Comparison of ENCODE assay signal across 13 cellular contexts in the genomic region with DNA sequence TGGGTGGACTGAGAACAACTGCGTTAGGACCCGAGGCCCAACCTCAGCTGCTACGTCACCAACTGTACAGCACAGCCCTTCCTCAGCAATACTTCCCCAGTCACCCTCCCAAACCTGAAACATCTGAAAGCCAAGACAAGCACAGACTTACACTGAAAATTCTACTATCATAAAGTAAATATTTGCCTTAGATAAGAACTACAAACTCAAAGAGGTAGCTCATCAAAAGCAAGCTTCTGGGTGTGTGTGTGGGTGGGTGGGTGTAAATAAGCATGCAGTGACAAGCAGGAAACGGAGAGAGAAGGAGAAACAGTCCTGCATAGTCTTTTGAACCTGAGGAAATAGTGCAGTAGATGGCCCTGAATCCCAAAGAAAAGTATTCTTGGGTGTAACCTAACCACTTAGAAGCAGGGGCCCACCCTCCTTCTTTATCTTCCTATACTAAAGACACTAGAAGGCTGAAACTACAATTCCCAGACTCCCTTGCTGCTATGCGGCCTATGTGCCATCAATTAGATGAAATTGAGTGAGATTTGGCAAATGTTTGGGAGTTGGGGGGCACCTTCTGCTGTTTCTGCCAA. TPM values are rescaled to one million over a fixed set of nuclear protein-coding genes. Genes with fewer than 3 reads are reported as not detected.
DNase-seq lines count a peak whose midpoint lies in the region; TF ChIP-seq lines count a peak whose summit lies in the region.
"Had no signal": no experiment of that assay in that cellular context is flagged by ENCODE, and none has a peak within 500 bp of the region (broad histone marks: within the 10 kb centered on the region; RNA-seq: fewer than 3 reads in every experiment).

No MANE protein-coding gene starts in this region.

- H3K9me3 ChIP-seq in Caco-2 (no peaks in the 10 kb centered on the region), testis (no peaks in the 10 kb centered on the region)
- H3K9me3 ChIP-seq: SJSA1 had no signal

- intact Hi-C loops in Caco-2 (cut with micrococcal nuclease; ENCODE audit: unreplicated experiment) (loop anchor here (1.0 to 5.0 kb wide), 7 partner anchors 18 to 1569 kb away; partner anchors contain the start of genes ASNS and SEM1), testis (cut with DNase I; ENCODE audit: low total_unique reads) (no loop called here)

- H3K27me3 ChIP-seq in Caco-2 (replicated peaks; ENCODE audit: control insufficient read depth, insufficient read depth, low read length) (no peaks in the 10 kb centered on the region), brain microvascular endothelial cell (replicated peaks) (no peaks in the 10 kb centered on the region), testis (no peaks in the 10 kb centered on the region)
- H3K27me3 ChIP-seq: SJSA1 had no signal

- CTCF ChIA-PET in Caco-2 (lab: Charles Lee): interaction anchor here (0.7 to 1.0 kb wide), 2 partner anchors 40 to 134 kb away, joined by 3 read pairs; no protein-coding TSS in a partner anchor

- peaks cover 40% of the 10 kb centered on the region for H3K4me1 Mint-ChIP-seq in Caco-2 (ENCODE audit: low read depth, unreplicated experiment)

- BruUV-seq in Caco-2 (replicated peaks; lab: Mats Ljungman, UMichigan): no TSS peak

- no peak for TF ChIP-seq POLR2A in testis (IDR thresholded peaks at IDR 0.05)

- H3K4me3 ChIP-seq in Caco-2 (ENCODE audit: low read depth, low read length) (no peak overlapping the region), LNCaP clone FGC (ENCODE audit: low read depth, low read length) (no peak overlapping the region), brain microvascular endothelial cell (ENCODE audit: low read depth, low read length) (no peak overlapping the region), testis (no peak overlapping the region)
- H3K4me3 ChIP-seq: SJSA1 had no signal

- no peaks in the 10 kb centered on the region for H3K27me3 Mint-ChIP-seq in Caco-2 (ENCODE audit: insufficient read depth, unreplicated experiment)
- H3K27me3 Mint-ChIP-seq: central memory CD8-positive, alpha-beta T cell; naive B cell had no signal

- DNase-seq in Caco-2: peak; percentile 89 to 95
- peak; percentile 54 for DNase-seq in LNCaP clone FGC (ENCODE audit: low read depth)
- peak; percentile 94 for DNase-seq in brain microvascular endothelial cell
- peak; percentile 71 for DNase-seq in mucosa of gallbladder (ENCODE audit: low spot score)
- DNase-seq in testis: no peak
- no peak for DNase-seq in superior temporal gyrus (ENCODE audit: extremely low spot score)
- no peak for DNase-seq in NCI-H2107 treated with DMSO at 0.1 percent for 48 hours (lab: John Stamatoyannopoulos, UW; ENCODE audit: unreplicated experiment)
- no peak for DNase-seq in stimulated activated CD8-positive, alpha-beta memory T cell treated with anti-CD3 and anti-CD28 coated beads, Interleukin-4, amount 100 ng/mL, for 48 hours
- DNase-seq: naive B cell; NCI-H2029; stimulated activated CD4-positive, alpha-beta T cell treated with anti-CD3 and anti-CD28 coated beads, Interleukin-4, amount 100 ng/mL, for 1 hour had no signal

- H3K4me3 Mint-ChIP-seq in Caco-2 (ENCODE audit: unreplicated experiment): peak overlapping the region; percentile 40
- H3K4me3 Mint-ChIP-seq: central memory CD8-positive, alpha-beta T cell; naive B cell had no signal

- peaks cover 13% of the 10 kb centered on the region for H3K36me3 Mint-ChIP-seq in Caco-2 (ENCODE audit: insufficient read depth, unreplicated experiment)

- H3K4me1 ChIP-seq in Caco-2: peaks cover 64% of the 10 kb centered on the region
- no peaks in the 10 kb centered on the region for H3K4me1 ChIP-seq in testis

- no peaks in the 10 kb centered on the region; the same call in 1 of the 2 replicates for H3K36me3 ChIP-seq in Caco-2 (ENCODE audit: control insufficient read depth, insufficient read depth, low read length)
- no peaks in the 10 kb centered on the region for H3K36me3 ChIP-seq in brain microvascular endothelial cell (replicated peaks)
- no peaks in the 10 kb centered on the region for H3K36me3 ChIP-seq in testis (ENCODE audit: low read depth, missing control alignments)
- H3K36me3 ChIP-seq: SJSA1 had no signal

- in situ Hi-C loops in brain microvascular endothelial cell (cut with HindIII; ENCODE audit: low pct_ligation_motif_present, low sequenced_read_pairs): no loop called here

- H3K27ac Mint-ChIP-seq in Caco-2 (ENCODE audit: unreplicated experiment): peak overlapping the region; percentile 72
- H3K27ac Mint-ChIP-seq: naive B cell had no signal

- POLR2A ChIA-PET in Caco-2 (lab: Charles Lee): interaction anchor here (1.0 to 1.1 kb wide), 2 partner anchors 10 to 20 kb away, joined by 4 to 8 read pairs; no protein-coding TSS in a partner anchor

- TF ChIP-seq CTCF in Caco-2 (IDR thresholded peaks at IDR 0.05; ENCODE audit: insufficient read depth in 1 of 2, low read depth in 1 of 2, low read length in 1 of 2, severe bottlenecking in 1 of 2, unreplicated experiment in 1 of 2) (no peak), LNCaP clone FGC (IDR thresholded peaks at IDR 0.05; ENCODE audit: control insufficient read depth, extremely low read depth, insufficient read depth) (no peak), brain microvascular endothelial cell (IDR thresholded peaks at IDR 0.05; ENCODE audit: low read depth, low read length, missing control alignments) (no peak), testis (IDR thresholded peaks at IDR 0.05) (no peak)

- 65 to 67% methylated on average over 5 of the region's 5 CpGs for WGBS in testis, 2 donors

- H3K9me3 Mint-ChIP-seq in Caco-2 (ENCODE audit: unreplicated experiment): no peaks in the 10 kb centered on the region
- H3K9me3 Mint-ChIP-seq: central memory CD8-positive, alpha-beta T cell; naive B cell had no signal

- H3K27ac ChIP-seq in brain microvascular endothelial cell (peak overlapping the region; percentile 48), testis (no peak overlapping the region)

RNA-seq across cellular contexts. Expression of gene SLC25A13, which starts 18.7 kb away (rescaled TPM):
- total RNA-seq in Caco-2 (2022) (100 and 102 TPM in 2 replicates), mucosa of gallbladder (35.2 TPM), testis (10 to 100 TPM; 35.4 to 49.1 TPM)
- polyA plus RNA-seq in testis (ENCODE audit: insufficient read depth, low read depth, low replicate concordance): 13.2 TPM

Comparison
In these comparisons a context has a peak if more than half of its experiments do, and no peak if none do; other contexts are left out.
1. DNase-seq: peak in Caco-2 (2 of 2), LNCaP clone FGC (single experiment), brain microvascular endothelial cell (single experiment) and mucosa of gallbladder (single experiment); none in testis (single experiment), superior temporal gyrus (single experiment), NCI-H2107 treated with DMSO at 0.1 percent for 48 hours (single experiment) and stimulated activated CD8-positive, alpha-beta memory T cell treated with anti-CD3 and anti-CD28 coated beads, Interleukin-4, amount 100 ng/mL, for 48 hours (single experiment).